ENCODE assay signal across 3 cellular contexts in genomic region chr6:33586108-33586640, GRCh38.
TF ChIP-seq lines count a peak whose summit lies in the region.

No MANE protein-coding gene starts in this region.

TF ChIP-seq in SK-N-SH, 30 proteins besides CTCF, POLR2A, EP300 and RAD21:
- TF ChIP-seq TCF12 (IDR thresholded peaks at IDR 0.05) (no peak), USF2 (IDR thresholded peaks at IDR 0.05; ENCODE audit: borderline replicate concordance, low read depth, low read length) (no peak)
TF ChIP-seq in SK-N-SH: peak in this region for 0.

TF ChIP-seq in SK-N-SH treated with all-trans-retinoic acid at 6 μM for 48 hours, 23 proteins besides CTCF, POLR2A, EP300 and RAD21:
- TF ChIP-seq ARNTL (CRISPR knock-in tag; IDR thresholded peaks at IDR 0.05; ENCODE audit: borderline replicate concordance, low read depth) (no peak), ISL1 (CRISPR knock-in tag; IDR thresholded peaks at IDR 0.05) (no peak), ZNF565 (CRISPR knock-in tag; conservative IDR thresholded peaks at IDR 0.05; ENCODE audit: low read depth) (no peak)

TF ChIP-seq in GM12878, 131 proteins besides CTCF, POLR2A, EP300 and RAD21:
- no peak for TF ChIP-seq SIX5 (IDR thresholded peaks at IDR 0.05; ENCODE audit: low read depth, low read length, severe bottlenecking)
- no peak for TF ChIP-seq WRNIP1 (IDR thresholded peaks at IDR 0.05; ENCODE audit: borderline replicate concordance, low read depth, low read length)
- TF ChIP-seq FOXK2 (IDR thresholded peaks at IDR 0.05), result no peak
- TF ChIP-seq MTA3 (IDR thresholded peaks at IDR 0.05; ENCODE audit: borderline replicate concordance, low read length), result no peak
- no peak for TF ChIP-seq SP1 (IDR thresholded peaks at IDR 0.05; ENCODE audit: low read depth, low read length)
